In the genomic region with DNA sequence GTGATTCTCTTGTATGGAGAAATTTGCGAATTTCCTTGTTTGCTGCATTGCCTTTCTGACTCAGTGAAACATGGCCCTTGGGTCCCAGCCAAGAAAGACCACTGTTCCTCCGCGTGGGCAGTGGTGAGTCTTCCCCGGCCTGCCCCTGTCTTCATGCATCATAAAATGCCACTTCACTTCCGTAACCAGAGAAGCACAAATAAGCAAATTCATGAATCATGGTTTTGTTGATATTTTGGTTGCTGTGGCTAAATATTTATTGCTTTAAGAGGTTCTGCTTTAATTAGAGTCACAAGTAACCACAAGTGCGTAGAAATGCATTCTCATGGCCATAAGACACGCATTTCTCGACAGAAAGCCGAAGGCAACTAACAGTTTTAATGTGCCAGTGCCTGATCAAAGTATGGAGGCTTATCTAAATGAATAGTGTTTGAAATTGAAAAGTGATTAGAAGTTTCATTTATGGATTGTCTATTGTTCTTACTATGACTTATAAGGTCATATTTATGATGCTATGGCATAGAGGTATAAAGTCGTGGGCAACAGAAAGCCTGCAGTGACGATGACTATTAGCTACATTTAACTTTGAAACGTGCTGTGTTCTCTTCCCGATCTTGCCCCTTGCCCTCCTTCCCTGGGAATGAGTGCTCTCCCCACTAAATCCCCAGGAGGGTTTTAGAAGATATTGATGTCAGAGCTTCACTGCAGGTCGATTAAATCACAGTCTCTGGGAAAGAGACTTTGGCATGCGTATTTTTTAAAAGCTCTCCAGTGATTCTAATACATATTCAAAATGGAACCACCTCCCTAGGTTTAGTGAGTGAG, we compare ENCODE assay signal across 8 cellular contexts.
DNase-seq lines count a peak whose midpoint lies in the region; ATAC-seq and TF ChIP-seq lines count a peak whose summit lies in the region.

No MANE protein-coding gene starts in this region.

- POLR2A ChIA-PET in HEK293T (lab: Yijun Ruan, JAX) = no interaction called here

- ATAC-seq in GM19397 (IDR thresholded peaks at IDR 0.05; ENCODE audit: unreplicated experiment) = no peak

- CTCF ChIA-PET in HEK293T (lab: Yijun Ruan, JAX) = interaction anchor here (0.6 to 1.3 kb wide), 2 partner anchors 18 to 26 kb away, joined by 3 to 8 read pairs; no protein-coding TSS in a partner anchor

- DNase-seq in DMS79 (lab: John Stamatoyannopoulos, UW) (peak; percentile 59), HT-29 (ENCODE audit: low spot score) (peak; percentile 65), choroid plexus epithelial cell (ENCODE audit: low read depth) (peak; percentile 93), retinal pigment epithelial cell (ENCODE audit: low read depth) (peak; percentile 75), nucleus accumbens (lab: John Stamatoyannopoulos, UW) (no peak), NCI-H2171 (lab: John Stamatoyannopoulos, UW) (no peak), HEK293T (ENCODE audit: extremely low spot score) (no peak)

- TF ChIP-seq CTCF in choroid plexus epithelial cell (conservative IDR thresholded peaks at IDR 0.05; ENCODE audit: low read depth, low read length) (no peak), retinal pigment epithelial cell (conservative IDR thresholded peaks at IDR 0.05; ENCODE audit: low read depth, low read length) (no peak)

- H3K4me3 ChIP-seq in choroid plexus epithelial cell (ENCODE audit: low read depth, low read length) (no peak overlapping the region), retinal pigment epithelial cell (ENCODE audit: low read length) (no peak overlapping the region)

TF ChIP-seq in HEK293T, 16 proteins besides CTCF, POLR2A, EP300 and RAD21:
- TF ChIP-seq SP1 (IDR thresholded peaks at IDR 0.05) (no peak), HDGF (IDR thresholded peaks at IDR 0.05; ENCODE audit: borderline replicate concordance) (no peak), BHLHE40 (IDR thresholded peaks at IDR 0.05; ENCODE audit: borderline replicate concordance) (no peak), CTBP1 (IDR thresholded peaks at IDR 0.05; ENCODE audit: borderline replicate concordance) (no peak), FOXK2 (IDR thresholded peaks at IDR 0.05) (no peak), SUZ12 (IDR thresholded peaks at IDR 0.05) (no peak), FOXA1 (IDR thresholded peaks at IDR 0.05) (no peak), FOXM1 (IDR thresholded peaks at IDR 0.05; ENCODE audit: borderline replicate concordance) (no peak), TARDBP (IDR thresholded peaks at IDR 0.05) (no peak), L3MBTL2 (conservative IDR thresholded peaks at IDR 0.05) (no peak)
- TF ChIP-seq, protein P1, sequence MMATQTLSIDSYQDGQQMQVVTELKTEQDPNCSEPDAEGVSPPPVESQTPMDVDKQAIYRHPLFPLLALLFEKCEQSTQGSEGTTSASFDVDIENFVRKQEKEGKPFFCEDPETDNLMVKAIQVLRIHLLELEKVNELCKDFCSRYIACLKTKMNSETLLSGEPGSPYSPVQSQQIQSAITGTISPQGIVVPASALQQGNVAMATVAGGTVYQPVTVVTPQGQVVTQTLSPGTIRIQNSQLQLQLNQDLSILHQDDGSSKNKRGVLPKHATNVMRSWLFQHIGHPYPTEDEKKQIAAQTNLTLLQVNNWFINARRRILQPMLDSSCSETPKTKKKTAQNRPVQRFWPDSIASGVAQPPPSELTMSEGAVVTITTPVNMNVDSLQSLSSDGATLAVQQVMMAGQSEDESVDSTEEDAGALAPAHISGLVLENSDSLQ (IDR thresholded peaks at IDR 0.05) = no peak

Comparison
In these comparisons a context has a peak if more than half of its experiments do, and no peak if none do; other contexts are left out.
1. DNase-seq: peak in DMS79 (single experiment), HT-29 (single experiment), choroid plexus epithelial cell (single experiment) and retinal pigment epithelial cell (single experiment); none in nucleus accumbens (0 of 56), NCI-H2171 (single experiment) and HEK293T (single experiment).